Comparison of ENCODE assay signal across 23 cellular contexts in genomic region chr9:123938401-123938800, GRCh38. TPM values are rescaled to one million over a fixed set of nuclear protein-coding genes. Genes with fewer than 3 reads are reported as not detected.
DNase-seq lines count a peak whose midpoint lies in the region; ATAC-seq and TF ChIP-seq lines count a peak whose summit lies in the region.
"Had no signal": no experiment of that assay in that cellular context is flagged by ENCODE, and none has a peak within 500 bp of the region (broad histone marks: within the 10 kb centered on the region; RNA-seq: fewer than 3 reads in every experiment).

No MANE protein-coding gene starts in this region.

- H3K79me2 ChIP-seq in OCI-LY3 (ENCODE audit: low read length): no peaks in the 10 kb centered on the region

- TF ChIP-seq CTCF in OCI-LY3 (IDR thresholded peaks at IDR 0.05; ENCODE audit: low read depth, low read length) (no peak), upper lobe of right lung (IDR thresholded peaks at IDR 0.05) (no peak)

- no peaks in the 10 kb centered on the region for H3K36me3 Mint-ChIP-seq in activated CD4-positive, alpha-beta T cell treated with anti-CD3 and anti-CD28 coated beads, Interleukin-2, amount 10 ng/mL, durations not matched to agents 7 days and 5 days (ENCODE audit: low read depth)
- H3K36me3 Mint-ChIP-seq: CD14-positive monocyte; CD8-positive, alpha-beta memory T cell had no signal

- no peak overlapping the region for H2AFZ ChIP-seq in OCI-LY3 (ENCODE audit: low read depth, low read length)

- no peaks in the 10 kb centered on the region for H4K20me1 ChIP-seq in OCI-LY3 (ENCODE audit: insufficient read depth, low read length)
- H4K20me1 ChIP-seq: BLaER1 had no signal

- H3K9me3 ChIP-seq in OCI-LY3 (ENCODE audit: insufficient read depth, low read length) (peaks cover 4% of the 10 kb centered on the region; the same call in 1 of the 2 replicates), upper lobe of right lung (no peaks in the 10 kb centered on the region)
- H3K9me3 ChIP-seq: BE2C had no signal

- peaks cover 25% of the 10 kb centered on the region for H3K27me3 Mint-ChIP-seq in activated CD4-positive, alpha-beta T cell treated with anti-CD3 and anti-CD28 coated beads, Interleukin-2, amount 10 ng/mL, durations not matched to agents 7 days and 5 days

- DNase-seq in myocyte (ENCODE audit: low read depth) (peak; percentile 62), upper lobe of right lung (no peak)
- no peak for DNase-seq in activated CD4-positive, alpha-beta T cell treated with anti-CD3 and anti-CD28 coated beads, Interleukin-2, amount 10 ng/mL, durations not matched to agents 7 days and 5 days
- DNase-seq: 8988T; ACHN; BE2C; C1 segment of cervical spinal cord; CD4-positive, alpha-beta memory T cell; CD4-positive, CD25-positive, alpha-beta regulatory T cell; CD8-positive, alpha-beta memory T cell; COR-L47; DMS 273 treated with DMSO at 0.1 percent for 48 hours; DMS153; DMS53; DMS79; DND-41; EL; GDM1 had no signal

- ATAC-seq in GM21529 (IDR thresholded peaks at IDR 0.05; ENCODE audit: unreplicated experiment): no peak
- ATAC-seq in upper lobe of right lung: no peak
- ATAC-seq: GM12878 had no signal

- peaks cover 41% of the 10 kb centered on the region for H3K4me1 ChIP-seq in OCI-LY3 (ENCODE audit: low read length)
- H3K4me1 ChIP-seq in upper lobe of right lung: no peaks in the 10 kb centered on the region
- H3K4me1 ChIP-seq: BE2C, BLaER1 had no signal

- peak overlapping the region; percentile 20; the same call in 1 of the 2 replicates for H3K4me2 ChIP-seq in OCI-LY3 (ENCODE audit: low read length)
- H3K4me2 ChIP-seq: BLaER1 had no signal

- H3K27me3 ChIP-seq in OCI-LY3 (ENCODE audit: low read depth, low read length) (peaks cover 27% of the 10 kb centered on the region), upper lobe of right lung (peaks cover 34% of the 10 kb centered on the region)
- H3K27me3 ChIP-seq: BLaER1 had no signal

- H3K36me3 ChIP-seq in OCI-LY3 (replicated peaks; ENCODE audit: low read depth, low read length): no peaks in the 10 kb centered on the region
- H3K36me3 ChIP-seq in upper lobe of right lung: no peaks in the 10 kb centered on the region
- H3K36me3 ChIP-seq: BE2C, BLaER1 had no signal

- no peak overlapping the region for H3K9ac ChIP-seq in OCI-LY3 (ENCODE audit: low read length)
- H3K9ac ChIP-seq: BLaER1 had no signal

- H3K4me1 Mint-ChIP-seq in activated CD4-positive, alpha-beta T cell treated with anti-CD3 and anti-CD28 coated beads, Interleukin-2, amount 10 ng/mL, durations not matched to agents 7 days and 5 days: no peaks in the 10 kb centered on the region
- H3K4me1 Mint-ChIP-seq: CD4-positive, alpha-beta memory T cell; CD4-positive, CD25-positive, alpha-beta regulatory T cell; CD8-positive, alpha-beta memory T cell had no signal

- no peaks in the 10 kb centered on the region for H3K9me3 Mint-ChIP-seq in activated CD4-positive, alpha-beta T cell treated with anti-CD3 and anti-CD28 coated beads, Interleukin-2, amount 10 ng/mL, durations not matched to agents 7 days and 5 days

- H3K4me3 ChIP-seq in OCI-LY3 (ENCODE audit: low read length): no peak overlapping the region
- no peak overlapping the region for H3K4me3 ChIP-seq in upper lobe of right lung
- H3K4me3 ChIP-seq: BLaER1, GM12878 had no signal

- CTCF ChIA-PET in activated CD4-positive, alpha-beta T cell treated with anti-CD3 and anti-CD28 coated beads, Interleukin-2, amount 10 ng/mL, durations not matched to agents 7 days and 5 days (lab: Charles Lee): interaction anchor here (1.1 kb wide), 1 partner anchor 86 kb away, joined by 3 read pairs; no protein-coding TSS in a partner anchor

- no peak overlapping the region for H3K4me3 Mint-ChIP-seq in activated CD4-positive, alpha-beta T cell treated with anti-CD3 and anti-CD28 coated beads, Interleukin-2, amount 10 ng/mL, durations not matched to agents 7 days and 5 days
- H3K4me3 Mint-ChIP-seq: CD14-positive monocyte; CD4-positive, alpha-beta memory T cell; CD4-positive, CD25-positive, alpha-beta regulatory T cell; CD8-positive, alpha-beta memory T cell had no signal

- no peak overlapping the region for H3K27ac ChIP-seq in OCI-LY3 (ENCODE audit: low read length)
- no peak overlapping the region for H3K27ac ChIP-seq in upper lobe of right lung
- H3K27ac ChIP-seq: BLaER1 had no signal

- POLR2A ChIA-PET in activated CD4-positive, alpha-beta T cell treated with anti-CD3 and anti-CD28 coated beads, Interleukin-2, amount 10 ng/mL, durations not matched to agents 7 days and 5 days (lab: Charles Lee): no interaction called here

- intact Hi-C loops in upper lobe of right lung (cut with DNase I): no loop called here

- H3K27ac Mint-ChIP-seq in activated CD4-positive, alpha-beta T cell treated with anti-CD3 and anti-CD28 coated beads, Interleukin-2, amount 10 ng/mL, durations not matched to agents 7 days and 5 days: no peak overlapping the region
- H3K27ac Mint-ChIP-seq: CD4-positive, alpha-beta memory T cell; CD4-positive, CD25-positive, alpha-beta regulatory T cell; CD8-positive, alpha-beta memory T cell had no signal

RNA-seq across cellular contexts. Expression of gene DENND1A, which starts 8.5 kb away (rescaled TPM):
- 16.3 and 18.5 TPM in 2 replicates for total RNA-seq in myocyte
- 18.2 TPM for polyA plus RNA-seq in myocyte (2012)
- total RNA-seq in upper lobe of right lung: 15.4 TPM
- total RNA-seq in activated CD4-positive, alpha-beta T cell treated with anti-CD3 and anti-CD28 coated beads, Interleukin-2, amount 10 ng/mL, durations not matched to agents 7 days and 5 days: 10 to 100 TPM; 15.5 to 21.2 TPM
